In the genomic region with DNA sequence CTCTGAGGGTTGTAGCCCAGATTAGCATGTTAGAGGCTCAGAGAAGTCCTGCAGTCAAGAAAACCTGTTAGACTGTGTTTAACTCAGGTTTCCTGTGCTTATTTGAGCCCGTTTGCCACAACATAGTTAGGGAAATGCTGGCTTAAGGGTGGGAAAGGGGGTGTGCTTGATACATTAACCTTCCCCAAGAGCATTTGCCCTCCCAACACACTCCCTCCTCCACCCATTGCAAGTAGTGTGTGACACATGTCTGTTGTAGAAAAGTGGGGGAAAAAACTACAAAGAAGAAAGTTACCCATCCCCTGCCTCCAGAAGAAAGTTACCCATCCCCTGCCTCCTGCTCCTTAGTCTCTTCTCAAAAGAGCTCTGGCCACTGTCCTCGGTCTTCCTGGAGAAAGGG, we compare ENCODE assay signal across 1 cellular context.
A peak's percentile ranks its signal among the peaks of the same experiment; 100 is the strongest.
TF ChIP-seq lines count a peak whose summit lies in the region.

No MANE protein-coding gene starts in this region.

TF ChIP-seq in K562, 482 proteins besides CTCF, POLR2A, EP300 and RAD21 (continued from another document):
- TF ChIP-seq, protein P1, sequence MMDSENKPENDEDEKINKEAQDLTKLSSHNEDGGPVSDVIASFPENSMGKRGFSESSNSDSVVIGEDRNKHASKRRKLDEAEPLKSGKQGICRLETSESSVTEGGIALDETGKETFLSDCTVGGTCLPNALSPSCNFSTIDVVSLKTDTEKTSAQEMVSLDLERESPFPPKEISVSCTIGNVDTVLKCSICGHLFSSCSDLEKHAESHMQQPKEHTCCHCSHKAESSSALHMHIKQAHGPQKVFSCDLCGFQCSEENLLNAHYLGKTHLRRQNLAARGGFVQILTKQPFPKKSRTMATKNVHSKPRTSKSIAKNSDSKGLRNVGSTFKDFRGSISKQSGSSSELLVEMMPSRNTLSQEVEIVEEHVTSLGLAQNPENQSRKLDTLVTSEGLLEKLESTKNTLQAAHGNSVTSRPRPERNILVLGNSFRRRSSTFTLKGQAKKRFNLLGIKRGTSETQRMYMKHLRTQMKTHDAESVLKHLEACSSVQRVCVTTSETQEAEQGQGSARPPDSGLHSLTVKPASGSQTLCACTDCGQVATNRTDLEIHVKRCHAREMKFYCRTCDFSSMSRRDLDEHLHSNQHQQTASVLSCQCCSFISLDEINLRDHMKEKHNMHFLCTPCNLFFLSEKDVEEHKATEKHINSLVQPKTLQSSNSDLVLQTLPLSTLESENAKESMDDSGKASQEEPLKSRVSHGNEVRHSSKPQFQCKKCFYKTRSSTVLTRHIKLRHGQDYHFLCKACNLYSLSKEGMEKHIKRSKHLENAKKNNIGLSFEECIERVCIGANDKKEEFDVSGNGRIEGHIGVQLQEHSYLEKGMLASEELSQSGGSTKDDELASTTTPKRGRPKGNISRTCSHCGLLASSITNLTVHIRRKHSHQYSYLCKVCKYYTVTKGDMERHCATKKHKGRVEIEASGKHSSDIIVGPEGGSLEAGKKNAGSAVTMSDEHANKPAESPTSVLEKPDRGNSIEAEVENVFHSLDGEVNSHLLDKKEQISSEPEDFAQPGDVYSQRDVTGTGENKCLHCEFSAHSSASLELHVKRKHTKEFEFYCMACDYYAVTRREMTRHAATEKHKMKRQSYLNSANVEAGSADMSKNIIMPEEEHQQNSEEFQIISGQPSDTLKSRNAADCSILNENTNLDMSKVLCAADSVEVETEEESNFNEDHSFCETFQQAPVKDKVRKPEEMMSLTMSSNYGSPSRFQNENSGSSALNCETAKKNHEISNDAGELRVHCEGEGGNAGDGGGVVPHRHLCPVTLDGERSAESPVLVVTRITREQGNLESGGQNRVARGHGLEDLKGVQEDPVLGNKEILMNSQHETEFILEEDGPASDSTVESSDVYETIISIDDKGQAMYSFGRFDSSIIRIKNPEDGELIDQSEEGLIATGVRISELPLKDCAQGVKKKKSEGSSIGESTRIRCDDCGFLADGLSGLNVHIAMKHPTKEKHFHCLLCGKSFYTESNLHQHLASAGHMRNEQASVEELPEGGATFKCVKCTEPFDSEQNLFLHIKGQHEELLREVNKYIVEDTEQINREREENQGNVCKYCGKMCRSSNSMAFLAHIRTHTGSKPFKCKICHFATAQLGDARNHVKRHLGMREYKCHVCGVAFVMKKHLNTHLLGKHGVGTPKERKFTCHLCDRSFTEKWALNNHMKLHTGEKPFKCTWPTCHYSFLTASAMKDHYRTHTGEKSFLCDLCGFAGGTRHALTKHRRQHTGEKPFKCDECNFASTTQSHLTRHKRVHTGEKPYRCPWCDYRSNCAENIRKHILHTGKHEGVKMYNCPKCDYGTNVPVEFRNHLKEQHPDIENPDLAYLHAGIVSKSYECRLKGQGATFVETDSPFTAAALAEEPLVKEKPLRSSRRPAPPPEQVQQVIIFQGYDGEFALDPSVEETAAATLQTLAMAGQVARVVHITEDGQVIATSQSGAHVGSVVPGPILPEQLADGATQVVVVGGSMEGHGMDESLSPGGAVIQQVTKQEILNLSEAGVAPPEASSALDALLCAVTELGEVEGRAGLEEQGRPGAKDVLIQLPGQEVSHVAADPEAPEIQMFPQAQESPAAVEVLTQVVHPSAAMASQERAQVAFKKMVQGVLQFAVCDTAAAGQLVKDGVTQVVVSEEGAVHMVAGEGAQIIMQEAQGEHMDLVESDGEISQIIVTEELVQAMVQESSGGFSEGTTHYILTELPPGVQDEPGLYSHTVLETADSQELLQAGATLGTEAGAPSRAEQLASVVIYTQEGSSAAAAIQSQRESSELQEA (IDR thresholded peaks at IDR 0.05; ENCODE audit: low read depth) = no peak
- TF ChIP-seq CBFB (CRISPR knock-in tag; IDR thresholded peaks at IDR 0.05) (0 out of 2 replicates have a peak, but pooled peaks have one; percentile 6), SMARCC2 (IDR thresholded peaks at IDR 0.05; ENCODE audit: low read depth) (no peak), ZNF75A (CRISPR knock-in tag; IDR thresholded peaks at IDR 0.05) (no peak), THRAP3 (IDR thresholded peaks at IDR 0.05; ENCODE audit: borderline replicate concordance) (no peak), YY1 (IDR thresholded peaks at IDR 0.05; ENCODE audit: borderline replicate concordance in 1 of 3, control insufficient read depth in 1 of 3, extremely low read depth in 1 of 3, insufficient read depth in 3 of 3, insufficient read length in 1 of 3, insufficient replicate concordance in 2 of 3, low read depth in 1 of 3, low read length in 2 of 3) (no peak), ILF3 (IDR thresholded peaks at IDR 0.05; ENCODE audit: borderline replicate concordance) (no peak), NR1H2 (CRISPR knock-in tag; IDR thresholded peaks at IDR 0.05) (0 out of 2 replicates have a peak, but pooled peaks have one; percentile 49)
- TF ChIP-seq, protein P2, sequence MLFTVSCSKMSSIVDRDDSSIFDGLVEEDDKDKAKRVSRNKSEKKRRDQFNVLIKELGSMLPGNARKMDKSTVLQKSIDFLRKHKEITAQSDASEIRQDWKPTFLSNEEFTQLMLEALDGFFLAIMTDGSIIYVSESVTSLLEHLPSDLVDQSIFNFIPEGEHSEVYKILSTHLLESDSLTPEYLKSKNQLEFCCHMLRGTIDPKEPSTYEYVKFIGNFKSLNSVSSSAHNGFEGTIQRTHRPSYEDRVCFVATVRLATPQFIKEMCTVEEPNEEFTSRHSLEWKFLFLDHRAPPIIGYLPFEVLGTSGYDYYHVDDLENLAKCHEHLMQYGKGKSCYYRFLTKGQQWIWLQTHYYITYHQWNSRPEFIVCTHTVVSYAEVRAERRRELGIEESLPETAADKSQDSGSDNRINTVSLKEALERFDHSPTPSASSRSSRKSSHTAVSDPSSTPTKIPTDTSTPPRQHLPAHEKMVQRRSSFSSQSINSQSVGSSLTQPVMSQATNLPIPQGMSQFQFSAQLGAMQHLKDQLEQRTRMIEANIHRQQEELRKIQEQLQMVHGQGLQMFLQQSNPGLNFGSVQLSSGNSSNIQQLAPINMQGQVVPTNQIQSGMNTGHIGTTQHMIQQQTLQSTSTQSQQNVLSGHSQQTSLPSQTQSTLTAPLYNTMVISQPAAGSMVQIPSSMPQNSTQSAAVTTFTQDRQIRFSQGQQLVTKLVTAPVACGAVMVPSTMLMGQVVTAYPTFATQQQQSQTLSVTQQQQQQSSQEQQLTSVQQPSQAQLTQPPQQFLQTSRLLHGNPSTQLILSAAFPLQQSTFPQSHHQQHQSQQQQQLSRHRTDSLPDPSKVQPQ (CRISPR knock-in tag; IDR thresholded peaks at IDR 0.05; ENCODE audit: borderline replicate concordance) = no peak
